In genomic region chr9:3435732-3436131, GRCh38 we compare ENCODE assay signal across 17 cellular contexts.
DNase-seq lines count a peak whose midpoint lies in the region; ATAC-seq and TF ChIP-seq lines count a peak whose summit lies in the region.
"Had no signal": no experiment of that assay in that cellular context is flagged by ENCODE, and none has a peak within 500 bp of the region (broad histone marks: within the 10 kb centered on the region; RNA-seq: fewer than 3 reads in every experiment).

No MANE protein-coding gene starts in this region.

- peaks cover 2% of the 10 kb centered on the region for H3K27me3 Mint-ChIP-seq in neural progenitor cell (ENCODE audit: insufficient read depth, low read depth)

- WGBS in right cardiac atrium: 47% methylated on average over 1 of the region's 1 CpG

- H3K79me2 ChIP-seq in neural progenitor cell (ENCODE audit: low read depth): peaks cover 44% of the 10 kb centered on the region

- H3K36me3 Mint-ChIP-seq in neural progenitor cell: peaks cover 36% of the 10 kb centered on the region

- H3K4me1 ChIP-seq in gastrocnemius medialis (peaks cover 18 to 29% of the 10 kb centered on the region in 2 donors), neural progenitor cell (no peaks in the 10 kb centered on the region), right cardiac atrium (ENCODE audit: control insufficient read depth, insufficient read depth, low read length) (peaks cover 2% of the 10 kb centered on the region)
- H3K4me1 ChIP-seq: BLaER1 treated with 17β-estradiol and CSF1 and Interleukin-3, amounts not matched to agents 10 nM and 100 nM had no signal

- H3K9ac ChIP-seq in neural progenitor cell: no peak overlapping the region
- H3K9ac ChIP-seq: BLaER1 treated with 17β-estradiol and CSF1 and Interleukin-3, amounts not matched to agents 10 nM and 100 nM had no signal

- H3K27ac Mint-ChIP-seq in neural progenitor cell: no peak overlapping the region

- H3K4me2 ChIP-seq in neural progenitor cell: no peak overlapping the region
- H3K4me2 ChIP-seq: BLaER1 treated with 17β-estradiol and CSF1 and Interleukin-3, amounts not matched to agents 10 nM and 100 nM; GM23338 had no signal

- no peak overlapping the region for H3K4me3 Mint-ChIP-seq in neural progenitor cell
- H3K4me3 Mint-ChIP-seq: GM23338 had no signal

- H3F3A ChIP-seq in neural progenitor cell (ENCODE audit: low read depth): no peaks in the 10 kb centered on the region

- no peaks in the 10 kb centered on the region for H3K4me1 Mint-ChIP-seq in neural progenitor cell
- H3K4me1 Mint-ChIP-seq: GM23338 had no signal

- H3K27ac ChIP-seq in gastrocnemius medialis: peak overlapping the region in 1 of 4 donors; percentile 66
- no peak overlapping the region for H3K27ac ChIP-seq in neural progenitor cell
- no peak overlapping the region for H3K27ac ChIP-seq in right cardiac atrium (ENCODE audit: low read length)
- H3K27ac ChIP-seq: BLaER1 treated with 17β-estradiol and CSF1 and Interleukin-3, amounts not matched to agents 10 nM and 100 nM had no signal

- H3K36me3 ChIP-seq in gastrocnemius medialis (no peaks in the 10 kb centered on the region), neural progenitor cell (no peaks in the 10 kb centered on the region)

- no peak overlapping the region for H2AFZ ChIP-seq in neural progenitor cell (replicated peaks)
- H2AFZ ChIP-seq: GM23338 had no signal

- peak; percentile 64 for DNase-seq in NCI-H2171 treated with DMSO at 0.1 percent for 48 hours (lab: John Stamatoyannopoulos, UW)
- DNase-seq in NCI-H2171 (lab: John Stamatoyannopoulos, UW): no peak
- peak; percentile 74 to 82 for DNase-seq in NCI-H1930 (lab: John Stamatoyannopoulos, UW)
- DNase-seq in fibroblast of mammary gland (ENCODE audit: low read depth): peak; percentile 12
- DNase-seq in gastrocnemius medialis: no peak
- DNase-seq in neural progenitor cell (ENCODE audit: low spot score): no peak
- no peak for DNase-seq in right cardiac atrium
- DNase-seq: DND-41, GF-D8, Karpas-422, NCI-H1417, NCI-H2081 treated with DMSO at 0.1 percent for 48 hours, NCI-H748 treated with DMSO at 0.1 percent for 48 hours had no signal

- peaks cover 13% of the 10 kb centered on the region for H3K9me3 Mint-ChIP-seq in neural progenitor cell
- H3K9me3 Mint-ChIP-seq: GM23338 had no signal

- TF ChIP-seq POLR2A in gastrocnemius medialis (IDR thresholded peaks at IDR 0.05): no peak

- H3K27me3 ChIP-seq in gastrocnemius medialis (no peaks in the 10 kb centered on the region), neural progenitor cell (no peaks in the 10 kb centered on the region), right cardiac atrium (ENCODE audit: control insufficient read depth, insufficient read depth) (no peaks in the 10 kb centered on the region)
- H3K27me3 ChIP-seq: BLaER1 treated with 17β-estradiol and CSF1 and Interleukin-3, amounts not matched to agents 10 nM and 100 nM had no signal

- peaks cover 2% of the 10 kb centered on the region for H4K20me1 ChIP-seq in neural progenitor cell (ENCODE audit: low read depth)
- H4K20me1 ChIP-seq: BLaER1 treated with 17β-estradiol and CSF1 and Interleukin-3, amounts not matched to agents 10 nM and 100 nM had no signal

- no peak for TF ChIP-seq CTCF in fibroblast of mammary gland (conservative IDR thresholded peaks at IDR 0.05; ENCODE audit: control insufficient read depth, insufficient read depth, low read depth, low read length)
- TF ChIP-seq CTCF in gastrocnemius medialis (IDR thresholded peaks at IDR 0.05 in 4 of 5, conservative IDR thresholded peaks at IDR 0.05 in 1 of 5): no peak
- no peak for TF ChIP-seq CTCF in neural progenitor cell (IDR thresholded peaks at IDR 0.05)

- intact Hi-C loops in gastrocnemius medialis (cut with DNase I; ENCODE audit: low total_unique reads) (loop anchor here (5.0 kb wide), 1 partner anchor 103 kb away; no protein-coding TSS in a partner anchor), right cardiac atrium (cut with DNase I) (no loop called here)

- H3K9me3 ChIP-seq in gastrocnemius medialis (no peaks in the 10 kb centered on the region), neural progenitor cell (ENCODE audit: low read depth) (no peaks in the 10 kb centered on the region), right cardiac atrium (ENCODE audit: control insufficient read depth, low read length) (no peaks in the 10 kb centered on the region)
- H3K9me3 ChIP-seq: BLaER1 treated with 17β-estradiol and CSF1 and Interleukin-3, amounts not matched to agents 10 nM and 100 nM had no signal

- in situ Hi-C loops in gastrocnemius medialis (cut with MboI; ENCODE audit: low sequenced_read_pairs in 4 of 4): loop anchor here in 1 of 4 donors (25.0 kb wide), 1 partner anchor 198 kb away; no protein-coding TSS in a partner anchor

- H3K4me3 ChIP-seq in fibroblast of mammary gland (ENCODE audit: control insufficient read depth, low read depth, low read length) (no peak overlapping the region), gastrocnemius medialis (no peak overlapping the region), neural progenitor cell (no peak overlapping the region), right cardiac atrium (ENCODE audit: low read length) (no peak overlapping the region)
- H3K4me3 ChIP-seq: BLaER1 treated with 17β-estradiol and CSF1 and Interleukin-3, amounts not matched to agents 10 nM and 100 nM; GM23338 had no signal

- ATAC-seq in gastrocnemius medialis (peak; percentile 32 to 68), GM19452 (IDR thresholded peaks at IDR 0.05; ENCODE audit: unreplicated experiment) (no peak), right cardiac atrium (no peak)
- ATAC-seq: GM23338, HCT116 had no signal

Comparison
In these comparisons a context has a peak if more than half of its experiments do, and no peak if none do; other contexts are left out.
1. DNase-seq: peak in NCI-H2171 treated with DMSO at 0.1 percent for 48 hours (single experiment), NCI-H1930 (2 of 2) and fibroblast of mammary gland (single experiment); none in NCI-H2171 (single experiment), gastrocnemius medialis (0 of 2), neural progenitor cell (single experiment) and right cardiac atrium (0 of 3).
2. ATAC-seq: peak in gastrocnemius medialis (2 of 2); none in GM19452 (single experiment) and right cardiac atrium (0 of 2).